Comparison of ENCODE assay signal across 28 cellular contexts in genomic region chr1:36973056-36973455, GRCh38.
"Had no signal": no experiment of that assay in that cellular context is flagged by ENCODE, and none has a peak within 500 bp of the region (broad histone marks: within the 10 kb centered on the region; RNA-seq: fewer than 3 reads in every experiment).

No MANE protein-coding gene starts in this region.

- H3K9me3 ChIP-seq: colonic mucosa, esophagus squamous epithelium, gastrocnemius medialis, lower lobe of right lung, mucosa of descending colon had no signal

- H3K27me3 Mint-ChIP-seq: dendritic cell treated with granulocyte-macrophage colony-stimulating factor and Interleukin-4, amounts not matched to agents 40 ng/mL and 50 ng/mL, for 4 days had no signal

- DNase-seq: colonic mucosa; cortex of kidney; effector CD8-positive, alpha-beta T cell; effector memory CD8-positive, alpha-beta T cell; endodermal cell; erythroblast; esophagus squamous epithelium; foreskin fibroblast; foreskin melanocyte; gastrocnemius medialis; glutamatergic neuron; head of caudate nucleus; hypothalamus; immature natural killer cell; islet precursor cell; kidney; kidney glomerular epithelial cell; left colon; left ventricle myocardium superior; lower lobe of right lung; mesenchymal stem cell; mucosa of descending colon had no signal

- H3K36me3 ChIP-seq: colonic mucosa, esophagus squamous epithelium, gastrocnemius medialis, lower lobe of right lung had no signal

- H3K9me3 Mint-ChIP-seq: dendritic cell treated with granulocyte-macrophage colony-stimulating factor and Interleukin-4, amounts not matched to agents 40 ng/mL and 50 ng/mL, for 4 days; mesothelial cell of epicardium had no signal

- H3K4me3 ChIP-seq: colonic mucosa, esophagus squamous epithelium, gastrocnemius medialis, hepatocyte, lower lobe of right lung, mucosa of descending colon had no signal

- H2AFZ ChIP-seq: hepatocyte had no signal

- H3K4me3 Mint-ChIP-seq: dendritic cell treated with granulocyte-macrophage colony-stimulating factor and Interleukin-4, amounts not matched to agents 40 ng/mL and 50 ng/mL, for 4 days; effector memory CD8-positive, alpha-beta T cell; endodermal cell; immature natural killer cell; mesothelial cell of epicardium had no signal

- H3K27ac ChIP-seq: colonic mucosa, epithelial cell of prostate, esophagus squamous epithelium, gastrocnemius medialis, hepatocyte, lower lobe of right lung had no signal

- H3K4me2 ChIP-seq: hepatocyte had no signal

- H3K27ac Mint-ChIP-seq: dendritic cell treated with granulocyte-macrophage colony-stimulating factor and Interleukin-4, amounts not matched to agents 40 ng/mL and 50 ng/mL, for 4 days; effector memory CD8-positive, alpha-beta T cell; endodermal cell; immature natural killer cell; mesothelial cell of epicardium had no signal

- H3K36me3 Mint-ChIP-seq: immature natural killer cell, mesothelial cell of epicardium had no signal

- H3K27me3 ChIP-seq: colonic mucosa had no signal

- ATAC-seq: effector memory CD8-positive, alpha-beta T cell; esophagus mucosa; gastrocnemius medialis; left colon; left lobe of liver; left ventricle myocardium superior; lower lobe of right lung; mucosa of descending colon had no signal

- H3K4me1 Mint-ChIP-seq: immature natural killer cell, mesothelial cell of epicardium had no signal

- H3K4me1 ChIP-seq: colonic mucosa, esophagus squamous epithelium, gastrocnemius medialis, lower lobe of right lung had no signal
